In genomic region chr5:129094924-129095797, GRCh38 we compare ENCODE assay signal across 1 cellular context.
A peak's percentile ranks its signal among the peaks of the same experiment; 100 is the strongest.
TF ChIP-seq lines count a peak whose summit lies in the region.

No MANE protein-coding gene starts in this region.

TF ChIP-seq in HepG2, 621 proteins besides CTCF, POLR2A, EP300 and RAD21 (continued from another document and continues in another):
- TF ChIP-seq ZNF124 (CRISPR knock-in tag; IDR thresholded peaks at IDR 0.05): peak; percentile 73; the same call in 1 of the 2 replicates
- TF ChIP-seq KLF9 (CRISPR knock-in tag; IDR thresholded peaks at IDR 0.05; ENCODE audit: low read depth): peak; percentile 89
- no peak for TF ChIP-seq FIP1L1 (IDR thresholded peaks at IDR 0.05; ENCODE audit: borderline replicate concordance, insufficient read depth, low read depth, low read length)
- peak; percentile 44; the same call in 1 of the 2 replicates for TF ChIP-seq KDM5A (IDR thresholded peaks at IDR 0.05; ENCODE audit: borderline replicate concordance, low read length)
- TF ChIP-seq ARNT2 (CRISPR knock-in tag; IDR thresholded peaks at IDR 0.05; ENCODE audit: low read depth): peak; percentile 73
- no peak for TF ChIP-seq ATF5 (CRISPR knock-in tag; IDR thresholded peaks at IDR 0.05; ENCODE audit: low read depth)
- peak; percentile 67; the same call in 1 of the 2 replicates for TF ChIP-seq ELF1 (CRISPR knock-in tag; IDR thresholded peaks at IDR 0.05)
- no peak for TF ChIP-seq MYNN (CRISPR knock-in tag; IDR thresholded peaks at IDR 0.05; ENCODE audit: low read depth)
- TF ChIP-seq GMEB2 (CRISPR knock-in tag; IDR thresholded peaks at IDR 0.05; ENCODE audit: low read depth): no peak
- peak; percentile 59; the same call in 1 of the 2 replicates for TF ChIP-seq MED13 (CRISPR knock-in tag; IDR thresholded peaks at IDR 0.05)
- TF ChIP-seq ZC3H4 (CRISPR knock-in tag; IDR thresholded peaks at IDR 0.05; ENCODE audit: borderline replicate concordance): no peak
- 0 out of 2 replicates have a peak, but pooled peaks have one; percentile 24 for TF ChIP-seq HNRNPL (IDR thresholded peaks at IDR 0.05; ENCODE audit: low read depth, low read length)
- TF ChIP-seq E2F5 (CRISPR knock-in tag; conservative IDR thresholded peaks at IDR 0.05): no peak
- TF ChIP-seq ELF3 (CRISPR knock-in tag; IDR thresholded peaks at IDR 0.05): peak; percentile 65
- TF ChIP-seq ZNF318 (CRISPR knock-in tag; IDR thresholded peaks at IDR 0.05): no peak; the same call in 1 of the 2 replicates
- peak; percentile 81; the same call in 1 of the 2 replicates for TF ChIP-seq ZNF33B (CRISPR knock-in tag; IDR thresholded peaks at IDR 0.05)
- TF ChIP-seq ZFX (CRISPR knock-in tag; IDR thresholded peaks at IDR 0.05; ENCODE audit: low read depth): peak; percentile 91
- TF ChIP-seq ZMAT3 (CRISPR knock-in tag; conservative IDR thresholded peaks at IDR 0.05): 0 out of 2 replicates have a peak, but pooled peaks have one; percentile 79
- TF ChIP-seq ZNF572 (CRISPR knock-in tag; IDR thresholded peaks at IDR 0.05): no peak
- TF ChIP-seq SIX4 (CRISPR knock-in tag; IDR thresholded peaks at IDR 0.05): no peak
- no peak for TF ChIP-seq ZFYVE20 (CRISPR knock-in tag; IDR thresholded peaks at IDR 0.05; ENCODE audit: borderline replicate concordance, low read depth)
- TF ChIP-seq KLF15 (CRISPR knock-in tag; IDR thresholded peaks at IDR 0.05; ENCODE audit: borderline replicate concordance): peak; percentile 84; the same call in 1 of the 2 replicates
- peak; percentile 12; the same call in 1 of the 2 replicates for TF ChIP-seq ZNF256 (CRISPR knock-in tag; conservative IDR thresholded peaks at IDR 0.05)
- peak; percentile 82 for TF ChIP-seq MED1 (CRISPR knock-in tag; IDR thresholded peaks at IDR 0.05)
- TF ChIP-seq GPN1 (CRISPR knock-in tag; IDR thresholded peaks at IDR 0.05; ENCODE audit: borderline replicate concordance): no peak
- TF ChIP-seq SRSF4 (IDR thresholded peaks at IDR 0.05; ENCODE audit: low read depth, low read length, poor library complexity, severe bottlenecking): no peak
- TF ChIP-seq ZNF564 (CRISPR knock-in tag; IDR thresholded peaks at IDR 0.05): peak; percentile 61; the same call in 1 of the 2 replicates
- TF ChIP-seq ZBTB10 (CRISPR knock-in tag; IDR thresholded peaks at IDR 0.05; ENCODE audit: borderline replicate concordance): no peak
- no peak; the same call in 1 of the 2 replicates for TF ChIP-seq ZBTB44 (CRISPR knock-in tag; IDR thresholded peaks at IDR 0.05)
- TF ChIP-seq FOXK1 (CRISPR knock-in tag; IDR thresholded peaks at IDR 0.05; ENCODE audit: borderline replicate concordance, low read depth): no peak
- no peak for TF ChIP-seq FOXK2 (IDR thresholded peaks at IDR 0.05)
- TF ChIP-seq ZNF710 (CRISPR knock-in tag; IDR thresholded peaks at IDR 0.05; ENCODE audit: borderline replicate concordance): no peak; the same call in 1 of the 2 replicates
- peak; percentile 98 for TF ChIP-seq HNF4G (IDR thresholded peaks at IDR 0.05; ENCODE audit: borderline replicate concordance, low read depth, low read length)
- peak; percentile 99 for TF ChIP-seq HNF4G (CRISPR knock-in tag; IDR thresholded peaks at IDR 0.05; ENCODE audit: borderline replicate concordance, low read depth)
- TF ChIP-seq YEATS4 (CRISPR knock-in tag; IDR thresholded peaks at IDR 0.05; ENCODE audit: borderline replicate concordance): peak; percentile 93
- TF ChIP-seq TMF1 (CRISPR knock-in tag; IDR thresholded peaks at IDR 0.05; ENCODE audit: low read depth): no peak
- TF ChIP-seq ZKSCAN8 (CRISPR knock-in tag; IDR thresholded peaks at IDR 0.05; ENCODE audit: borderline replicate concordance): no peak; the same call in 1 of the 2 replicates
- TF ChIP-seq NCOA1 (CRISPR knock-in tag; IDR thresholded peaks at IDR 0.05): no peak
- no peak for TF ChIP-seq CBX2 (IDR thresholded peaks at IDR 0.05; ENCODE audit: low read depth, low read length)
- TF ChIP-seq CBX2 (CRISPR knock-in tag; IDR thresholded peaks at IDR 0.05; ENCODE audit: low read depth): no peak
- no peak for TF ChIP-seq FUBP1 (CRISPR knock-in tag; IDR thresholded peaks at IDR 0.05; ENCODE audit: borderline replicate concordance)
- TF ChIP-seq ESRRA (CRISPR knock-in tag; IDR thresholded peaks at IDR 0.05; ENCODE audit: low read depth): peak; percentile 96
